1 cellular context compared by ENCODE assay signal in genomic region chr22:20587206-20587958, GRCh38.
TF ChIP-seq lines count a peak whose summit lies in the region.

No MANE protein-coding gene starts in this region.

TF ChIP-seq in K562, 482 proteins besides CTCF, POLR2A, EP300 and RAD21 (continued from another document and continues in another):
- no peak for TF ChIP-seq AFF4 (CRISPR knock-in tag; IDR thresholded peaks at IDR 0.05)
- TF ChIP-seq NR4A1 (CRISPR knock-in tag; IDR thresholded peaks at IDR 0.05) = no peak
- TF ChIP-seq NR4A1 (tag; IDR thresholded peaks at IDR 0.05) = no peak
- no peak for TF ChIP-seq ZNF449 (CRISPR knock-in tag; IDR thresholded peaks at IDR 0.05)
- TF ChIP-seq NR2F6 (CRISPR knock-in tag; IDR thresholded peaks at IDR 0.05) = 0 out of 2 replicates have a peak, but pooled peaks have one; percentile 4
- TF ChIP-seq, protein P1, sequence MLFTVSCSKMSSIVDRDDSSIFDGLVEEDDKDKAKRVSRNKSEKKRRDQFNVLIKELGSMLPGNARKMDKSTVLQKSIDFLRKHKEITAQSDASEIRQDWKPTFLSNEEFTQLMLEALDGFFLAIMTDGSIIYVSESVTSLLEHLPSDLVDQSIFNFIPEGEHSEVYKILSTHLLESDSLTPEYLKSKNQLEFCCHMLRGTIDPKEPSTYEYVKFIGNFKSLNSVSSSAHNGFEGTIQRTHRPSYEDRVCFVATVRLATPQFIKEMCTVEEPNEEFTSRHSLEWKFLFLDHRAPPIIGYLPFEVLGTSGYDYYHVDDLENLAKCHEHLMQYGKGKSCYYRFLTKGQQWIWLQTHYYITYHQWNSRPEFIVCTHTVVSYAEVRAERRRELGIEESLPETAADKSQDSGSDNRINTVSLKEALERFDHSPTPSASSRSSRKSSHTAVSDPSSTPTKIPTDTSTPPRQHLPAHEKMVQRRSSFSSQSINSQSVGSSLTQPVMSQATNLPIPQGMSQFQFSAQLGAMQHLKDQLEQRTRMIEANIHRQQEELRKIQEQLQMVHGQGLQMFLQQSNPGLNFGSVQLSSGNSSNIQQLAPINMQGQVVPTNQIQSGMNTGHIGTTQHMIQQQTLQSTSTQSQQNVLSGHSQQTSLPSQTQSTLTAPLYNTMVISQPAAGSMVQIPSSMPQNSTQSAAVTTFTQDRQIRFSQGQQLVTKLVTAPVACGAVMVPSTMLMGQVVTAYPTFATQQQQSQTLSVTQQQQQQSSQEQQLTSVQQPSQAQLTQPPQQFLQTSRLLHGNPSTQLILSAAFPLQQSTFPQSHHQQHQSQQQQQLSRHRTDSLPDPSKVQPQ (CRISPR knock-in tag; IDR thresholded peaks at IDR 0.05; ENCODE audit: borderline replicate concordance) = 0 out of 2 replicates have a peak, but pooled peaks have one; percentile 7
- 0 out of 2 replicates have a peak, but pooled peaks have one; percentile 20 for TF ChIP-seq ZNF23 (CRISPR knock-in tag; IDR thresholded peaks at IDR 0.05)
- no peak for TF ChIP-seq SMARCA5 (IDR thresholded peaks at IDR 0.05)
- peak; percentile 12 for TF ChIP-seq POLR2B (IDR thresholded peaks at IDR 0.05; ENCODE audit: low read depth, partially characterized antibody)
- no peak; the same call in 1 of the 2 replicates for TF ChIP-seq PML (IDR thresholded peaks at IDR 0.05; ENCODE audit: low read length)
- TF ChIP-seq TARDBP (IDR thresholded peaks at IDR 0.05) = no peak
- no peak for TF ChIP-seq TBP (optimal IDR thresholded peaks at IDR 0.05; ENCODE audit: low read depth, low read length)
- TF ChIP-seq ZZZ3 (IDR thresholded peaks at IDR 0.05) = no peak
- no peak for TF ChIP-seq RCOR1 (IDR thresholded peaks at IDR 0.05; ENCODE audit: borderline replicate concordance in 1 of 2, low read depth in 2 of 2, low read length in 2 of 2)
- TF ChIP-seq SAFB (IDR thresholded peaks at IDR 0.05; ENCODE audit: borderline replicate concordance, low read depth, low read length) = no peak
- 0 out of 2 replicates have a peak, but pooled peaks have one; percentile 44 for TF ChIP-seq RNF219 (CRISPR knock-in tag; IDR thresholded peaks at IDR 0.05)
- TF ChIP-seq CREM (IDR thresholded peaks at IDR 0.05; ENCODE audit: low read depth) = no peak
- TF ChIP-seq PPARD (CRISPR knock-in tag; IDR thresholded peaks at IDR 0.05) = no peak
- TF ChIP-seq MCM3 (IDR thresholded peaks at IDR 0.05) = no peak
- TF ChIP-seq ZSCAN29 (IDR thresholded peaks at IDR 0.05) = no peak
- TF ChIP-seq FOS (IDR thresholded peaks at IDR 0.05; ENCODE audit: extremely low read depth, insufficient read length) = no peak
- no peak for TF ChIP-seq PTRF (tag; IDR thresholded peaks at IDR 0.05)
- TF ChIP-seq EHMT2 (IDR thresholded peaks at IDR 0.05) = no peak
- peak; percentile 92 for TF ChIP-seq WHSC1 (IDR thresholded peaks at IDR 0.05; ENCODE audit: low read length)
- no peak for TF ChIP-seq PYGO2 (tag; IDR thresholded peaks at IDR 0.05)
- TF ChIP-seq BMI1 (IDR thresholded peaks at IDR 0.05; ENCODE audit: low read length) = no peak
- TF ChIP-seq XRCC5 (IDR thresholded peaks at IDR 0.05; ENCODE audit: low read depth, low read length) = no peak
- 0 out of 2 replicates have a peak, but pooled peaks have one; percentile 44 for TF ChIP-seq ZNF583 (CRISPR knock-in tag; IDR thresholded peaks at IDR 0.05)
- TF ChIP-seq MCM2 (IDR thresholded peaks at IDR 0.05; ENCODE audit: low read depth) = no peak
- no peak for TF ChIP-seq MYBL2 (IDR thresholded peaks at IDR 0.05; ENCODE audit: low read depth)
- no peak for TF ChIP-seq MYBL2 (CRISPR knock-in tag; IDR thresholded peaks at IDR 0.05; ENCODE audit: borderline replicate concordance)
- no peak for TF ChIP-seq BACH1 (tag; IDR thresholded peaks at IDR 0.05)
- TF ChIP-seq ZNF184 (CRISPR knock-in tag; IDR thresholded peaks at IDR 0.05) = no peak
- TF ChIP-seq RBBP5 (IDR thresholded peaks at IDR 0.05; ENCODE audit: borderline replicate concordance, insufficient read depth, low read length, poor library complexity, severe bottlenecking) = no peak
- TF ChIP-seq BRCA1 (IDR thresholded peaks at IDR 0.05) = no peak
- no peak for TF ChIP-seq BRCA1 (CRISPR knock-in tag; IDR thresholded peaks at IDR 0.05)
- no peak for TF ChIP-seq C11orf30 (IDR thresholded peaks at IDR 0.05; ENCODE audit: low read depth)
- no peak for TF ChIP-seq ZFP1 (CRISPR knock-in tag; IDR thresholded peaks at IDR 0.05)
- TF ChIP-seq ILF3 (IDR thresholded peaks at IDR 0.05; ENCODE audit: borderline replicate concordance) = no peak; the same call in 1 of the 2 replicates
- no peak for TF ChIP-seq TCF7 (IDR thresholded peaks at IDR 0.05; ENCODE audit: borderline replicate concordance)
- TF ChIP-seq, protein P2, sequence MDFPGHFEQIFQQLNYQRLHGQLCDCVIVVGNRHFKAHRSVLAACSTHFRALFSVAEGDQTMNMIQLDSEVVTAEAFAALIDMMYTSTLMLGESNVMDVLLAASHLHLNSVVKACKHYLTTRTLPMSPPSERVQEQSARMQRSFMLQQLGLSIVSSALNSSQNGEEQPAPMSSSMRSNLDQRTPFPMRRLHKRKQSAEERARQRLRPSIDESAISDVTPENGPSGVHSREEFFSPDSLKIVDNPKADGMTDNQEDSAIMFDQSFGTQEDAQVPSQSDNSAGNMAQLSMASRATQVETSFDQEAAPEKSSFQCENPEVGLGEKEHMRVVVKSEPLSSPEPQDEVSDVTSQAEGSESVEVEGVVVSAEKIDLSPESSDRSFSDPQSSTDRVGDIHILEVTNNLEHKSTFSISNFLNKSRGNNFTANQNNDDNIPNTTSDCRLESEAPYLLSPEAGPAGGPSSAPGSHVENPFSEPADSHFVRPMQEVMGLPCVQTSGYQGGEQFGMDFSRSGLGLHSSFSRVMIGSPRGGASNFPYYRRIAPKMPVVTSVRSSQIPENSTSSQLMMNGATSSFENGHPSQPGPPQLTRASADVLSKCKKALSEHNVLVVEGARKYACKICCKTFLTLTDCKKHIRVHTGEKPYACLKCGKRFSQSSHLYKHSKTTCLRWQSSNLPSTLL (IDR thresholded peaks at IDR 0.05) = no peak
- TF ChIP-seq E2F5 (CRISPR knock-in tag; IDR thresholded peaks at IDR 0.05) = peak; percentile 11; the same call in 1 of the 2 replicates
- TF ChIP-seq ATF6 (CRISPR knock-in tag; IDR thresholded peaks at IDR 0.05) = no peak
- TF ChIP-seq IRF2 (CRISPR knock-in tag; IDR thresholded peaks at IDR 0.05) = no peak
- TF ChIP-seq E2F1 (CRISPR knock-in tag; IDR thresholded peaks at IDR 0.05) = no peak
- TF ChIP-seq FOXM1 (IDR thresholded peaks at IDR 0.05; ENCODE audit: low read depth) = no peak
- TF ChIP-seq FOXM1 (CRISPR knock-in tag; IDR thresholded peaks at IDR 0.05; ENCODE audit: low read depth) = no peak; the same call in 1 of the 2 replicates
- TF ChIP-seq ZNF263 (CRISPR knock-in tag; IDR thresholded peaks at IDR 0.05; ENCODE audit: borderline replicate concordance) = peak; percentile 15; the same call in 1 of the 2 replicates
- TF ChIP-seq ZNF24 (IDR thresholded peaks at IDR 0.05) = no peak
- 0 out of 2 replicates have a peak, but pooled peaks have one; percentile 6 for TF ChIP-seq E2F4 (CRISPR knock-in tag; IDR thresholded peaks at IDR 0.05; ENCODE audit: low read depth)
- TF ChIP-seq CREB3 (tag; conservative IDR thresholded peaks at IDR 0.05; ENCODE audit: low read depth) = no peak
- no peak for TF ChIP-seq PHF21A (IDR thresholded peaks at IDR 0.05; ENCODE audit: borderline replicate concordance, low read depth)
